ENCODE assay signal across 20 cellular contexts in genomic region chr22:29870574-29870973, GRCh38. TPM values are rescaled to one million over a fixed set of nuclear protein-coding genes. Genes with fewer than 3 reads are reported as not detected.
DNase-seq lines count a peak whose midpoint lies in the region; ATAC-seq, FAIRE-seq and TF ChIP-seq lines count a peak whose summit lies in the region.
"Had no signal": no experiment of that assay in that cellular context is flagged by ENCODE, and none has a peak within 500 bp of the region (broad histone marks: within the 10 kb centered on the region; RNA-seq: fewer than 3 reads in every experiment).

No MANE protein-coding gene starts in this region.

- H3K27me3 ChIP-seq in bronchial epithelial cell (ENCODE audit: control insufficient read depth, insufficient read depth, low read length) (no peaks in the 10 kb centered on the region), trophoblast cell (ENCODE audit: insufficient read depth, low read length) (no peaks in the 10 kb centered on the region)
- H3K27me3 ChIP-seq: esophagus squamous epithelium had no signal

- no peak overlapping the region for H2AK5ac ChIP-seq in trophoblast cell (ENCODE audit: low read length)

- no peaks in the 10 kb centered on the region for H3K9me3 Mint-ChIP-seq in activated naive CD4-positive, alpha-beta T cell treated with anti-CD3 and anti-CD28 coated beads, Interleukin-2, amount 50 U/mL, for 72 hours
- H3K9me3 Mint-ChIP-seq: natural killer cell, WTC11 had no signal

- H3K79me2 ChIP-seq in trophoblast cell (ENCODE audit: control insufficient read depth, insufficient read depth, low read length, poor library complexity): no peaks in the 10 kb centered on the region

- H3K79me1 ChIP-seq in trophoblast cell (ENCODE audit: low read length): no peaks in the 10 kb centered on the region

- no peak overlapping the region for H3K14ac ChIP-seq in trophoblast cell (ENCODE audit: low read length)

- no peak overlapping the region for H2BK12ac ChIP-seq in trophoblast cell (ENCODE audit: low read length)

- H3K36me3 ChIP-seq in bronchial epithelial cell (ENCODE audit: control insufficient read depth, insufficient read depth, low read length) (no peaks in the 10 kb centered on the region), trophoblast cell (ENCODE audit: control insufficient read depth in 1 of 2, insufficient read depth in 2 of 2, low read length in 2 of 2) (no peaks in the 10 kb centered on the region)
- H3K36me3 ChIP-seq: esophagus squamous epithelium had no signal

- no peak overlapping the region for H3K4me2 ChIP-seq in trophoblast cell (ENCODE audit: low read length)

- peak overlapping the region; percentile 54 for H3K23ac ChIP-seq in trophoblast cell (ENCODE audit: low read length)

- H3K4ac ChIP-seq in trophoblast cell (ENCODE audit: low read depth, low read length): no peak overlapping the region

- no peak overlapping the region for H3K18ac ChIP-seq in trophoblast cell (ENCODE audit: low read length)

- no peak overlapping the region for H3K27ac Mint-ChIP-seq in activated naive CD4-positive, alpha-beta T cell treated with anti-CD3 and anti-CD28 coated beads, Interleukin-2, amount 50 U/mL, for 72 hours
- H3K27ac Mint-ChIP-seq: natural killer cell, WTC11 had no signal

- DNase-seq in activated naive CD4-positive, alpha-beta T cell treated with anti-CD3 and anti-CD28 coated beads, Interleukin-2, amount 50 U/mL, for 72 hours (ENCODE audit: low spot score in 2 of 2): peak in 1 of 2 donors; percentile 16
- DNase-seq in activated naive CD4-positive, alpha-beta T cell (lab: John Stamatoyannopoulos, UW): no peak
- DNase-seq in HK-2 (ENCODE audit: unreplicated experiment): peak; percentile 20
- peak; percentile 91 for DNase-seq in bronchial epithelial cell (ENCODE audit: low read depth)
- DNase-seq in trophoblast cell: peak in 1 of 2 donors; percentile 50
- DNase-seq in stimulated activated CD8-positive, alpha-beta memory T cell treated with anti-CD3 and anti-CD28 coated beads, Interleukin-4, amount 100 ng/mL, for 48 hours: no peak
- no peak for DNase-seq in RPMI8226
- no peak for DNase-seq in NCI-H69 (lab: John Stamatoyannopoulos, UW)
- DNase-seq: activated CD8-positive, alpha-beta memory T cell treated with anti-CD3 and anti-CD28 coated beads, Interleukin-2, amount 50 U/mL, for 4 hours; caudate nucleus; esophagus squamous epithelium; HCEC 1CT; MV-4-11; natural killer cell; NCI-H524 treated with DMSO at 0.1 percent for 48 hours; posterior cingulate gyrus; stimulated activated CD4-positive, alpha-beta T cell treated with anti-CD3 and anti-CD28 coated beads, Interleukin-4, amount 100 ng/mL, for 24 hours had no signal

- no peak overlapping the region for H4K12ac ChIP-seq in trophoblast cell (ENCODE audit: low read depth, low read length)

- ATAC-seq in activated naive CD4-positive, alpha-beta T cell treated with anti-CD3 and anti-CD28 coated beads, Interleukin-2, amount 50 U/mL, for 72 hours: peak; percentile 49 to 81
- ATAC-seq: natural killer cell, WTC11 had no signal

- H2AFZ ChIP-seq in trophoblast cell (ENCODE audit: insufficient read depth, low read length, poor library complexity): no peak overlapping the region

- no peaks in the 10 kb centered on the region for H3K9me3 ChIP-seq in trophoblast cell (ENCODE audit: insufficient read depth, low read depth, low read length)
- H3K9me3 ChIP-seq: esophagus squamous epithelium had no signal

- no peak overlapping the region for H2BK5ac ChIP-seq in trophoblast cell (ENCODE audit: low read depth, low read length, poor library complexity)

- no peak overlapping the region for H3K9ac ChIP-seq in trophoblast cell (ENCODE audit: low read length)

- no peak overlapping the region for H3K27ac ChIP-seq in trophoblast cell (ENCODE audit: low read depth, low read length)
- H3K27ac ChIP-seq: esophagus squamous epithelium had no signal

- TF ChIP-seq CTCF in bronchial epithelial cell (IDR thresholded peaks at IDR 0.05; ENCODE audit: insufficient read depth, low read length, severe bottlenecking): no peak

- no peak overlapping the region for H2BK120ac ChIP-seq in trophoblast cell (ENCODE audit: insufficient read depth, low read length, poor library complexity)

- FAIRE-seq in bronchial epithelial cell (lab: Jason Lieb, UNC): no peak
- FAIRE-seq: D721Med had no signal

- H3K4me1 ChIP-seq in trophoblast cell (ENCODE audit: control insufficient read depth in 1 of 2, insufficient read depth in 2 of 2, low read length in 2 of 2): peaks cover 0 to 4% of the 10 kb centered on the region in 2 experiments

- no peak overlapping the region for H4K91ac ChIP-seq in trophoblast cell (ENCODE audit: low read depth, low read length)

- H3K4me3 ChIP-seq in bronchial epithelial cell (ENCODE audit: low read depth, low read length) (no peak overlapping the region), trophoblast cell (ENCODE audit: low read depth, low read length) (no peak overlapping the region)
- H3K4me3 ChIP-seq: esophagus squamous epithelium, skin epidermis had no signal

- no peak overlapping the region for H4K8ac ChIP-seq in trophoblast cell (ENCODE audit: low read depth, low read length)

- H3K36me3 Mint-ChIP-seq in activated naive CD4-positive, alpha-beta T cell treated with anti-CD3 and anti-CD28 coated beads, Interleukin-2, amount 50 U/mL, for 72 hours: no peaks in the 10 kb centered on the region
- H3K36me3 Mint-ChIP-seq: natural killer cell, WTC11 had no signal

- no CpG with 5 or more reads among the region's 3 CpGs for WGBS in trophoblast cell (ENCODE audit: extremely low coverage, insufficient coverage, insufficient read length)

RNA-seq across cellular contexts. Expression of gene MTMR3, which starts 12.4 kb away (rescaled TPM):
- 10 to 100 TPM; 25.8 to 44.4 TPM for total RNA-seq in activated naive CD4-positive, alpha-beta T cell treated with anti-CD3 and anti-CD28 coated beads, Interleukin-2, amount 50 U/mL, for 72 hours
- 30.3 and 32.3 TPM in 2 replicates for total RNA-seq in bronchial epithelial cell
- 18.1 and 18.2 TPM in 2 replicates for polyA plus RNA-seq in trophoblast cell (2013)

RNA-seq across cellular contexts. Expression of gene ASCC2, which starts 32.5 kb away (rescaled TPM):
- 10 to 100 TPM; 55.0 to 73.2 TPM for total RNA-seq in activated naive CD4-positive, alpha-beta T cell treated with anti-CD3 and anti-CD28 coated beads, Interleukin-2, amount 50 U/mL, for 72 hours
- 26.1 and 35.1 TPM in 2 replicates for total RNA-seq in bronchial epithelial cell
- polyA plus RNA-seq in trophoblast cell (2013): 50.2 and 51.2 TPM in 2 replicates

Comparison
In these comparisons a context has a peak if more than half of its experiments do, and no peak if none do; other contexts are left out.
1. DNase-seq: peak in HK-2 (single experiment) and bronchial epithelial cell (single experiment); none in activated naive CD4-positive, alpha-beta T cell (0 of 4), stimulated activated CD8-positive, alpha-beta memory T cell treated with anti-CD3 and anti-CD28 coated beads, Interleukin-4, amount 100 ng/mL, for 48 hours (single experiment), RPMI8226 (single experiment) and NCI-H69 (single experiment).